In genomic region chr1:65469889-65470340, GRCh38 we compare ENCODE assay signal across 10 cellular contexts. TPM values are rescaled to one million over a fixed set of nuclear protein-coding genes. Genes with fewer than 3 reads are reported as not detected.
DNase-seq lines count a peak whose midpoint lies in the region; TF ChIP-seq lines count a peak whose summit lies in the region.
"Had no signal": no experiment of that assay in that cellular context is flagged by ENCODE, and none has a peak within 500 bp of the region (broad histone marks: within the 10 kb centered on the region; RNA-seq: fewer than 3 reads in every experiment).

No MANE protein-coding gene starts in this region.

- H3K4me3 ChIP-seq in fibroblast of the aortic adventitia (ENCODE audit: low read depth, low read length): no peak overlapping the region
- H3K4me3 ChIP-seq: esophagus muscularis mucosa had no signal

- TF ChIP-seq CTCF in fibroblast of the aortic adventitia (IDR thresholded peaks at IDR 0.05; ENCODE audit: insufficient read depth, low read length) (no peak), GM13977 (IDR thresholded peaks at IDR 0.05; ENCODE audit: extremely low read depth, insufficient read depth, missing control alignments) (no peak)

- in situ Hi-C loops in GM13977 (cut with MboI; ENCODE audit: low pct_unique_long_range_greater_than_20kb, low sequenced_read_pairs, unreplicated experiment): no loop called here

- DNase-seq in H4 (ENCODE audit: low spot score) (peak; percentile 23), NCI-H2107 treated with DMSO at 0.1 percent for 48 hours (lab: John Stamatoyannopoulos, UW; ENCODE audit: unreplicated experiment) (peak; percentile 65), fibroblast of the aortic adventitia (ENCODE audit: low read depth) (peak; percentile 82), renal cortical epithelial cell (ENCODE audit: low read depth) (peak; percentile 43), GM13977 (ENCODE audit: low spot score) (no peak), NCI-H2196 treated with DMSO at 0.1 percent for 48 hours (lab: John Stamatoyannopoulos, UW; ENCODE audit: unreplicated experiment) (no peak)
- DNase-seq in activated CD4-positive, alpha-beta T cell treated with anti-CD3 and anti-CD28 coated beads, Interleukin-2, amount 50 U/mL, for 1 hour: no peak
- DNase-seq: Caco-2; stimulated activated naive CD8-positive, alpha-beta T cell treated with anti-CD3 and anti-CD28 coated beads, Interleukin-15, Interleukin-2, amounts not matched to agents 100 U/mL and 50 U/mL, for 24 hours had no signal

RNA-seq across cellular contexts. Expression of gene LEPR, which starts 49.4 kb away (rescaled TPM):
- total RNA-seq in H4 (2014; rRNA removed; shearing (Covaris generic)): 1.9 and 2.4 TPM in 2 replicates
- total RNA-seq in fibroblast of the aortic adventitia (ENCODE audit: low replicate concordance): 6.3 and 6.9 TPM in 2 replicates
- 51.1 and 128 TPM in 2 replicates for total RNA-seq in renal cortical epithelial cell

RNA-seq across cellular contexts. Expression of gene LEPROT, which starts 49.4 kb away (rescaled TPM):
- total RNA-seq in H4 (2014; rRNA removed; shearing (Covaris generic)): 32.8 and 43.4 TPM in 2 replicates
- total RNA-seq in fibroblast of the aortic adventitia (ENCODE audit: low replicate concordance): 32.6 and 65.4 TPM in 2 replicates
- 111 and 217 TPM in 2 replicates for total RNA-seq in renal cortical epithelial cell

Comparison
In these comparisons a context has a peak if more than half of its experiments do, and no peak if none do; other contexts are left out.
1. DNase-seq: peak in H4 (single experiment), NCI-H2107 treated with DMSO at 0.1 percent for 48 hours (single experiment), fibroblast of the aortic adventitia (single experiment) and renal cortical epithelial cell (single experiment); none in activated CD4-positive, alpha-beta T cell treated with anti-CD3 and anti-CD28 coated beads, Interleukin-2, amount 50 U/mL, for 1 hour (single experiment), GM13977 (single experiment) and NCI-H2196 treated with DMSO at 0.1 percent for 48 hours (single experiment).